In genomic region chr6:70857387-70858077, GRCh38 we compare ENCODE assay signal across 1 cellular context.
A peak's percentile ranks its signal among the peaks of the same experiment; 100 is the strongest.
TF ChIP-seq lines count a peak whose summit lies in the region.

No MANE protein-coding gene starts in this region.

TF ChIP-seq in GM12878, 131 proteins besides CTCF, POLR2A, EP300 and RAD21 (continued from another document):
- TF ChIP-seq ZNF687 (IDR thresholded peaks at IDR 0.05) (0 out of 2 replicates have a peak, but pooled peaks have one; percentile 20), NR2F1 (conservative IDR thresholded peaks at IDR 0.05) (0 out of 2 replicates have a peak, but pooled peaks have one; percentile 31), SREBF1 (IDR thresholded peaks at IDR 0.05; ENCODE audit: low read length) (no peak), TCF3 (IDR thresholded peaks at IDR 0.05; ENCODE audit: borderline replicate concordance, insufficient read depth, low read depth, low read length) (no peak), PKNOX1 (IDR thresholded peaks at IDR 0.05) (peak; percentile 69), CREM (IDR thresholded peaks at IDR 0.05; ENCODE audit: low read depth) (peak; percentile 70; the same call in 1 of the 2 replicates), BCL11A (IDR thresholded peaks at IDR 0.05; ENCODE audit: low read depth, low read length) (peak; percentile 68), NRF1 (conservative IDR thresholded peaks at IDR 0.05; ENCODE audit: low read depth, low read length) (no peak), SUPT20H (IDR thresholded peaks at IDR 0.05; ENCODE audit: borderline replicate concordance, control insufficient read depth, low read depth, low read length) (no peak), IRF4 (IDR thresholded peaks at IDR 0.05; ENCODE audit: low read depth, low read length) (peak; percentile 74), ESRRA (IDR thresholded peaks at IDR 0.05; ENCODE audit: low read length) (no peak), FOXK2 (IDR thresholded peaks at IDR 0.05) (no peak), BACH1 (IDR thresholded peaks at IDR 0.05; ENCODE audit: borderline replicate concordance) (peak; percentile 67; the same call in 1 of the 2 replicates), RELB (IDR thresholded peaks at IDR 0.05; ENCODE audit: low read depth) (peak; percentile 63; the same call in 1 of the 2 replicates), TBL1XR1 (IDR thresholded peaks at IDR 0.05; ENCODE audit: low read depth, low read length) (no peak), ATF7 (IDR thresholded peaks at IDR 0.05; ENCODE audit: low read depth) (peak; percentile 99), GATAD2B (conservative IDR thresholded peaks at IDR 0.05; ENCODE audit: low read depth) (0 out of 2 replicates have a peak, but pooled peaks have one; percentile 17), HCFC1 (IDR thresholded peaks at IDR 0.05; ENCODE audit: low read length) (no peak), PAX8 (IDR thresholded peaks at IDR 0.05) (0 out of 2 replicates have a peak, but pooled peaks have one; percentile 17), HDAC2 (IDR thresholded peaks at IDR 0.05) (no peak), SKIL (IDR thresholded peaks at IDR 0.05; ENCODE audit: low read depth, poor library complexity, severe bottlenecking) (peak; percentile 31), USF2 (IDR thresholded peaks at IDR 0.05; ENCODE audit: borderline replicate concordance, low read depth, low read length) (no peak), CUX1 (IDR thresholded peaks at IDR 0.05; ENCODE audit: insufficient replicate concordance, low read depth, low read length) (no peak), HDGF (IDR thresholded peaks at IDR 0.05) (no peak), ZNF207 (IDR thresholded peaks at IDR 0.05; ENCODE audit: borderline replicate concordance) (no peak), ATF2 (IDR thresholded peaks at IDR 0.05; ENCODE audit: low read length) (peak; percentile 89), BHLHE40 (IDR thresholded peaks at IDR 0.05; ENCODE audit: borderline replicate concordance in 1 of 2, low read depth in 2 of 2, low read length in 1 of 2) (peak; percentile 64 to 71; a peak in 3 of 4 replicates)
TF ChIP-seq in GM12878: peak in this region for 28.
